Comparison of ENCODE assay signal across 14 cellular contexts in the genomic region with DNA sequence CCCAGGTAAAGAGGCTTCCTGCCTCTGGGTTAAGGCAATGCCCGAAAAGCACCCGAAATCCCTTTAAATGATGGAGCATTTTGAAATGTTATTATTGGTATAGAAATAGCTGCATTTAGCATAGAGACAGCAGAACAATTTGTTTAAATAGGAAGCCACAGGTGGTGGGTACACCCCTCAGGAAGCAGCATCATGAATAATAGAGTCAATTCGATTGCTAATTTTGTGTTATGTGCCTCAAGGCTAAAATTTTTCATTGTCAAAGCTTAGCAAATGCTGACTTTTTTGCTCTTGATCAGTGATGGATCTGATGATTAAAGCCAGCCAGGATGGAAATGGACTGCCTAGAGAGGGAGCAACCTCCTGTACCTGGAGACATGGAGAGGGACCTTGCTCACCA. TPM values are rescaled to one million over a fixed set of nuclear protein-coding genes. Genes with fewer than 3 reads are reported as not detected.
A peak's percentile ranks its signal among the peaks of the same experiment; 100 is the strongest.
DNase-seq lines count a peak whose midpoint lies in the region; ATAC-seq and TF ChIP-seq lines count a peak whose summit lies in the region.
"Had no signal": no experiment of that assay in that cellular context is flagged by ENCODE, and none has a peak within 500 bp of the region (broad histone marks: within the 10 kb centered on the region; RNA-seq: fewer than 3 reads in every experiment).

No MANE protein-coding gene starts in this region.

- CTCF ChIA-PET in Panc1 (lab: Charles Lee) = interaction anchor here (1.0 kb wide), 1 partner anchor 10 kb away, joined by 4 read pairs; no protein-coding TSS in a partner anchor

- H3K4me3 ChIP-seq in Panc1 (ENCODE audit: low read depth in 2 of 2, low read length in 2 of 2) (no peak overlapping the region), iPS-20b (ENCODE audit: low read length) (peak overlapping the region; percentile 34; the same call in 1 of the 2 replicates), left ventricle myocardium inferior (no peak overlapping the region)
- H3K4me3 ChIP-seq: BLaER1 treated with 17β-estradiol and CSF1 and Interleukin-3, amounts not matched to agents 10 nM and 100 nM; Peyer's patch had no signal

- peaks cover 47% of the 10 kb centered on the region for H3K4me1 ChIP-seq in Panc1 (ENCODE audit: control insufficient read depth, insufficient read depth, low read length)
- peaks cover 35% of the 10 kb centered on the region for H3K4me1 ChIP-seq in iPS-20b (ENCODE audit: insufficient read depth, low read length)
- no peaks in the 10 kb centered on the region for H3K4me1 ChIP-seq in left ventricle myocardium inferior

- BruUV-seq in Panc1 (replicated peaks; lab: Mats Ljungman, UMichigan) = no TSS peak

- in situ Hi-C loops in Panc1 (cut with HindIII; ENCODE audit: low pct_unique_long_range_greater_than_20kb, low sequenced_read_pairs) = no loop called here

- ATAC-seq in Panc1 = no peak

- H3K27me3 ChIP-seq in Panc1 (ENCODE audit: control insufficient read depth, insufficient read depth, low read length) (no peaks in the 10 kb centered on the region), iPS-20b (ENCODE audit: insufficient read depth, low read length) (no peaks in the 10 kb centered on the region), left ventricle myocardium inferior (ENCODE audit: low read depth) (no peaks in the 10 kb centered on the region)
- H3K27me3 ChIP-seq: BLaER1 treated with 17β-estradiol and CSF1 and Interleukin-3, amounts not matched to agents 10 nM and 100 nM; Peyer's patch had no signal

- no peak for TF ChIP-seq CTCF in Panc1 (IDR thresholded peaks at IDR 0.05)
- no peak for TF ChIP-seq CTCF in left ventricle myocardium inferior (IDR thresholded peaks at IDR 0.05; ENCODE audit: borderline replicate concordance)

- POLR2A ChIA-PET in Panc1 (lab: Charles Lee) = interaction anchor here (1.4 to 1.7 kb wide), 2 partner anchors 14 to 16 kb away, joined by 3 to 4 read pairs; no protein-coding TSS in a partner anchor

- intact Hi-C loops in Panc1 (cut with micrococcal nuclease; ENCODE audit: unreplicated experiment) (no loop called here), left ventricle myocardium inferior (cut with micrococcal nuclease) (no loop called here)

- DNase-seq in NCI-H2081 (lab: John Stamatoyannopoulos, UW) = peak; percentile 48 to 76
- no peak for DNase-seq in Panc1 (ENCODE audit: low read depth, low spot score)
- no peak for DNase-seq in left ventricle myocardium inferior
- DNase-seq in activated T-cell treated with anti-CD3 and anti-CD28 coated beads, Interleukin-2, amount 50 U/mL, for 48 hours = no peak
- no peak for DNase-seq in GM19240 (ENCODE audit: insufficient read length, low spot score)
- no peak for DNase-seq in DMS 273 treated with DMSO at 0.1 percent for 48 hours (lab: John Stamatoyannopoulos, UW)
- DNase-seq: IMR-90, Kasumi-1, NCI-H2227 treated with DMSO at 0.1 percent for 48 hours, NCI-H526, Peyer's patch, SHP77 had no signal

- H3K9ac ChIP-seq in iPS-20b (ENCODE audit: low read depth, low read length) = no peak overlapping the region
- H3K9ac ChIP-seq: BLaER1 treated with 17β-estradiol and CSF1 and Interleukin-3, amounts not matched to agents 10 nM and 100 nM had no signal

- H3K9me3 ChIP-seq in Panc1 (ENCODE audit: control insufficient read depth, insufficient read depth, low read depth, low read length) (no peaks in the 10 kb centered on the region), iPS-20b (ENCODE audit: insufficient read depth, low read depth, low read length) (no peaks in the 10 kb centered on the region), left ventricle myocardium inferior (replicated peaks) (no peaks in the 10 kb centered on the region)
- H3K9me3 ChIP-seq: BLaER1 treated with 17β-estradiol and CSF1 and Interleukin-3, amounts not matched to agents 10 nM and 100 nM; Peyer's patch had no signal

- H3K36me3 ChIP-seq in Panc1 (ENCODE audit: control insufficient read depth, insufficient read depth, low read length) (no peaks in the 10 kb centered on the region), iPS-20b (ENCODE audit: insufficient read depth, low read depth, low read length) (no peaks in the 10 kb centered on the region), left ventricle myocardium inferior (no peaks in the 10 kb centered on the region)
- H3K36me3 ChIP-seq: BLaER1 treated with 17β-estradiol and CSF1 and Interleukin-3, amounts not matched to agents 10 nM and 100 nM; Peyer's patch had no signal

- H3K27ac ChIP-seq in Panc1 (ENCODE audit: low read length) (peak overlapping the region; percentile 81), iPS-20b (ENCODE audit: low read length) (no peak overlapping the region), left ventricle myocardium inferior (replicated peaks) (no peak overlapping the region)
- H3K27ac ChIP-seq: BLaER1 treated with 17β-estradiol and CSF1 and Interleukin-3, amounts not matched to agents 10 nM and 100 nM had no signal

RNA-seq across cellular contexts. Expression of gene KRT8, which starts 4.4 kb away (rescaled TPM):
- total RNA-seq in Panc1 (2021; ENCODE audit: unreplicated experiment) (6,125 TPM), left ventricle myocardium inferior (63.4 TPM)
- polyA plus RNA-seq in Panc1 (2012; ENCODE audit: insufficient read length) = 7,157 TPM

RNA-seq across cellular contexts. Expression of gene KRT18, which starts 39.7 kb away (rescaled TPM):
- total RNA-seq in Panc1 (2021; ENCODE audit: unreplicated experiment) = 4,079 TPM
- 4,352 TPM for polyA plus RNA-seq in Panc1 (2012; ENCODE audit: insufficient read length)
- 3.7 TPM for total RNA-seq in left ventricle myocardium inferior

Comparison
In these comparisons a context has a peak if more than half of its experiments do, and no peak if none do; other contexts are left out.
1. DNase-seq: peak in NCI-H2081 (2 of 2); none in Panc1 (single experiment), left ventricle myocardium inferior (single experiment), activated T-cell treated with anti-CD3 and anti-CD28 coated beads, Interleukin-2, amount 50 U/mL, for 48 hours (0 of 2), GM19240 (single experiment) and DMS 273 treated with DMSO at 0.1 percent for 48 hours (single experiment).
2. RNA of gene KRT8, which starts 4.4 kb away (total RNA-seq): 6,125 TPM in Panc1 (single experiment); 63.4 TPM in left ventricle myocardium inferior (single experiment); every median in the first group is over 10 times any median in the second.
3. RNA of gene KRT18, which starts 39.7 kb away (total RNA-seq): 4,079 TPM in Panc1 (single experiment); 3.7 TPM in left ventricle myocardium inferior (single experiment); every median in the first group is over 100 times any median in the second.